Comparison of ENCODE assay signal across 21 cellular contexts in the genomic region with DNA sequence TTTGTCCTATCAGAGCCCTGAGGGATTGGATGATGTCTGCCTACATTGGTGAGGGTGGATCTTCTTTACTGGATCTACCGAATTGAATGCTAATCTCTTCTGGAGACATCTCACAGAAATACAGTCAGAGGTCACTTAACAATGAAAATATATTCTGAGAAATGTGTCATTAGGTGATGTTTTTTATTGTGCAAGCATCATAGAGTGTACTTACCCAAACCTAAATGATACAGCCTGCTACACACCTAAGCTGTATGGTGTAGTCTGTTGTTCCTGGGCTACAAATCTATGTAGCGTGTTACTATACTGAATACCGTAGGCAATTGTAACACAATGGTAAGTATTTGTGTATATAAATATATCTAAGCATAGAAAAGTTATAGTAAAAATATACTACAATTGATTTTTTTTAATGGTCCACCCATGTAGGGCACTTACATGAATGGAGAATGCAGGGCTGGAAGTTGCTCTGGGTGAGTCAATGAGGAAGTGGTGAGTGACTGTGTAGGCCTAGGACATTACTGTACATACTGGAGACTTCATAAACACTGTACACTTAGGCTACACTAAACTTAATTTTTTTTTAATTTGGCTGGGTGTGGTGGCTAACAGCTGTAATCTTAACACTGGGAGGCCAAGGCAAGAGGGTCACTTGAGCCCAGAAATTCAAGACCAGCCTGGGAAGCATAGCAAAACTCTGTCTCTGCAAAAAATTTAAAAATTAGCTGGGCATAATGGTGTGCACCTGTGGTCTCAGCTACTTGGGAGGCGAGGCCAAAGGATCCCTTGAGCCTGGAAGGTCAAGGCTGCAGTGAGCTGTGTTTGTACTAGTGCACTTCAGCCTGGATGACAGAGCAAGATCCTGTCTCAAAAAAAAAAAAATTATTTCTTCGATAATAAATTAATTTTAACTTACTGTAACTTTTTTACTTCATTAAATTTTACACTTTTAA.
DNase-seq lines count a peak whose midpoint lies in the region; ATAC-seq and TF ChIP-seq lines count a peak whose summit lies in the region.
"Had no signal": no experiment of that assay in that cellular context is flagged by ENCODE, and none has a peak within 500 bp of the region (broad histone marks: within the 10 kb centered on the region; RNA-seq: fewer than 3 reads in every experiment).

No MANE protein-coding gene starts in this region.

- POLR2A ChIA-PET in SK-N-SH (lab: Yijun Ruan, JAX) (no interaction called here), WTC11 (lab: Charles Lee) (no interaction called here)

- CTCF ChIA-PET in SK-N-SH (lab: Yijun Ruan, JAX) = no interaction called here
- CTCF ChIA-PET in WTC11 (lab: Charles Lee) = no interaction called here

- no peaks in the 10 kb centered on the region for H3K36me3 Mint-ChIP-seq in WTC11

- H3K9ac ChIP-seq in SK-N-SH (no peak overlapping the region), skeletal muscle satellite cell (ENCODE audit: low read depth, low read length) (no peak overlapping the region)

- no peaks in the 10 kb centered on the region for H3K4me1 Mint-ChIP-seq in WTC11
- H3K4me1 Mint-ChIP-seq: stimulated activated naive CD8-positive, alpha-beta T cell treated with anti-CD3 and anti-CD28 coated beads, Interleukin-15, amount 100 ng/mL, for 72 hours had no signal

- H3K36me3 ChIP-seq in SK-N-SH (replicated peaks in 1 of 2; ENCODE audit: control insufficient read depth in 1 of 2, insufficient read depth in 2 of 2, low read length in 1 of 2) = no peaks in the 10 kb centered on the region
- no peaks in the 10 kb centered on the region for H3K36me3 ChIP-seq in skeletal muscle satellite cell (ENCODE audit: insufficient read depth, low read length)
- H3K36me3 ChIP-seq in adrenal gland (replicated peaks in 1 of 2) = no peaks in the 10 kb centered on the region
- H3K36me3 ChIP-seq: gastrocnemius medialis, neutrophil, vagina had no signal

- TF ChIP-seq EP300 in SK-N-SH (IDR thresholded peaks at IDR 0.05; ENCODE audit: borderline replicate concordance in 1 of 2, low read depth in 1 of 2, low read length in 1 of 2) = no peak

- no peak for DNase-seq in SK-N-SH
- DNase-seq in OCI-M1 (lab: John Stamatoyannopoulos, UW) = peak; percentile 7
- DNase-seq in epithelial cell of esophagus (ENCODE audit: low read depth) = peak; percentile 83
- no peak for DNase-seq in WTC11 (ENCODE audit: low spot score)
- DNase-seq in substantia nigra (lab: John Stamatoyannopoulos, UW) = no peak
- no peak for DNase-seq in adrenal gland
- DNase-seq: activated effector memory CD4-positive, alpha-beta T cell treated with Interleukin-2 at 50 U/mL for 16 hours; body of pancreas; gastrocnemius medialis; H7; KBM-7; NCI-H1694; NCI-H526; Right ventricle myocardium superior; stimulated activated naive CD8-positive, alpha-beta T cell treated with anti-CD3 and anti-CD28 coated beads, Interleukin-15, amount 100 ng/mL, for 72 hours had no signal

- H3K27me3 ChIP-seq in SK-N-SH (ENCODE audit: insufficient read depth) (no peaks in the 10 kb centered on the region), skeletal muscle satellite cell (ENCODE audit: control insufficient read depth, insufficient read depth, low read length) (no peaks in the 10 kb centered on the region), adrenal gland (no peaks in the 10 kb centered on the region)
- H3K27me3 ChIP-seq: body of pancreas, gastrocnemius medialis, neutrophil, vagina had no signal

- no peak for TF ChIP-seq POLR2A in adrenal gland (IDR thresholded peaks at IDR 0.05)

- TF ChIP-seq RAD21 in SK-N-SH (IDR thresholded peaks at IDR 0.05; ENCODE audit: low read length) = no peak

- WGBS in SK-N-SH (ENCODE audit: low lambda C conversion rate) = 81% methylated on average over 5 of the region's 5 CpGs
- WGBS in adrenal gland, 4 donors = 79 to 88% (median 85%) methylated on average over 5 of the region's 5 CpGs

- H3K9me3 Mint-ChIP-seq in WTC11 = no peaks in the 10 kb centered on the region
- H3K9me3 Mint-ChIP-seq: stimulated activated naive CD8-positive, alpha-beta T cell treated with anti-CD3 and anti-CD28 coated beads, Interleukin-15, amount 100 ng/mL, for 72 hours had no signal

- H3K27me3 Mint-ChIP-seq in WTC11 (ENCODE audit: low read depth) = no peaks in the 10 kb centered on the region
- H3K27me3 Mint-ChIP-seq: stimulated activated naive CD8-positive, alpha-beta T cell treated with anti-CD3 and anti-CD28 coated beads, Interleukin-15, amount 100 ng/mL, for 72 hours had no signal

- no peaks in the 10 kb centered on the region for H3K9me3 ChIP-seq in SK-N-SH
- H3K9me3 ChIP-seq in skeletal muscle satellite cell (replicated peaks; ENCODE audit: low read length) = no peaks in the 10 kb centered on the region
- no peaks in the 10 kb centered on the region for H3K9me3 ChIP-seq in adrenal gland (replicated peaks in 1 of 3)
- H3K9me3 ChIP-seq: A549, body of pancreas, gastrocnemius medialis, neutrophil, vagina had no signal

- H3K4me3 Mint-ChIP-seq in WTC11 = no peak overlapping the region
- H3K4me3 Mint-ChIP-seq: stimulated activated naive CD8-positive, alpha-beta T cell treated with anti-CD3 and anti-CD28 coated beads, Interleukin-15, amount 100 ng/mL, for 72 hours had no signal

- H3K9me2 ChIP-seq in SK-N-SH = no peaks in the 10 kb centered on the region

- no peaks in the 10 kb centered on the region for H3K79me2 ChIP-seq in SK-N-SH (ENCODE audit: insufficient read depth)

- ATAC-seq in SK-N-SH treated with all-trans-retinoic acid at 6 μM for 48 hours (no peak), WTC11 (no peak)
- ATAC-seq: A549; body of pancreas; gastrocnemius medialis; stimulated activated naive CD8-positive, alpha-beta T cell treated with anti-CD3 and anti-CD28 coated beads, Interleukin-15, amount 100 ng/mL, for 72 hours had no signal

- no peaks in the 10 kb centered on the region for H3F3A ChIP-seq in SK-N-SH (replicated peaks; ENCODE audit: insufficient read depth)

- H3K27ac ChIP-seq in SK-N-SH (ENCODE audit: low read depth in 2 of 2, low read length in 1 of 2) (no peak overlapping the region), substantia nigra (ENCODE audit: low read depth, low read length, poor library complexity, severe bottlenecking) (no peak overlapping the region), adrenal gland (no peak overlapping the region)
- H3K27ac ChIP-seq: A549, body of pancreas, gastrocnemius medialis, neutrophil, vagina had no signal

- 0 out of 2 replicates have a peak overlapping the region, but pooled peaks have one; percentile 36 for H2AFZ ChIP-seq in SK-N-SH (ENCODE audit: low read depth)

- intact Hi-C loops in adrenal gland (cut with DNase I) = no loop called here

- TF ChIP-seq CTCF in SK-N-SH (IDR thresholded peaks at IDR 0.05) (no peak), epithelial cell of esophagus (IDR thresholded peaks at IDR 0.05; ENCODE audit: insufficient read depth, low read depth, low read length, missing control alignments) (no peak), WTC11 (IDR thresholded peaks at IDR 0.05) (no peak), adrenal gland (IDR thresholded peaks at IDR 0.05) (no peak)

- H3K4me1 ChIP-seq in SK-N-SH (ENCODE audit: control insufficient read depth in 1 of 2, insufficient read depth in 2 of 2, low read depth in 1 of 2, low read length in 1 of 2) (no peaks in the 10 kb centered on the region), skeletal muscle satellite cell (ENCODE audit: control insufficient read depth, insufficient read depth, low read length) (peaks cover 13% of the 10 kb centered on the region), adrenal gland (replicated peaks in 1 of 2) (no peaks in the 10 kb centered on the region)
- H3K4me1 ChIP-seq: A549, body of pancreas, vagina had no signal

- H3K27ac Mint-ChIP-seq in WTC11 = no peak overlapping the region
- H3K27ac Mint-ChIP-seq: stimulated activated naive CD8-positive, alpha-beta T cell treated with anti-CD3 and anti-CD28 coated beads, Interleukin-15, amount 100 ng/mL, for 72 hours had no signal

- no peak overlapping the region for H3K4me3 ChIP-seq in SK-N-SH (ENCODE audit: low read depth in 2 of 2, low read length in 1 of 2)
- no peak overlapping the region for H3K4me3 ChIP-seq in epithelial cell of esophagus (ENCODE audit: low read length)
- H3K4me3 ChIP-seq in skeletal muscle satellite cell (ENCODE audit: low read length) = no peak overlapping the region
- H3K4me3 ChIP-seq in adrenal gland = no peak overlapping the region
- H3K4me3 ChIP-seq: A549, body of pancreas, gastrocnemius medialis, smooth muscle cell, vagina had no signal

- H3K4me2 ChIP-seq in SK-N-SH = no peak overlapping the region
- H3K4me2 ChIP-seq in skeletal muscle satellite cell (ENCODE audit: low read length) = peak overlapping the region; percentile 0
- H3K4me2 ChIP-seq: A549, smooth muscle cell had no signal

- H4K20me1 ChIP-seq in SK-N-SH (ENCODE audit: insufficient read depth) = no peaks in the 10 kb centered on the region

TF ChIP-seq in SK-N-SH, 30 proteins besides CTCF, POLR2A, EP300 and RAD21 (continues in another document):
- TF ChIP-seq JUND (IDR thresholded peaks at IDR 0.05) = no peak
- TF ChIP-seq, protein P1, sequence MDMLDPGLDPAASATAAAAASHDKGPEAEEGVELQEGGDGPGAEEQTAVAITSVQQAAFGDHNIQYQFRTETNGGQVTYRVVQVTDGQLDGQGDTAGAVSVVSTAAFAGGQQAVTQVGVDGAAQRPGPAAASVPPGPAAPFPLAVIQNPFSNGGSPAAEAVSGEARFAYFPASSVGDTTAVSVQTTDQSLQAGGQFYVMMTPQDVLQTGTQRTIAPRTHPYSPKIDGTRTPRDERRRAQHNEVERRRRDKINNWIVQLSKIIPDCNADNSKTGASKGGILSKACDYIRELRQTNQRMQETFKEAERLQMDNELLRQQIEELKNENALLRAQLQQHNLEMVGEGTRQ (IDR thresholded peaks at IDR 0.05; ENCODE audit: borderline replicate concordance, low read depth, low read length) = no peak

TF ChIP-seq in SK-N-SH treated with all-trans-retinoic acid at 6 μM for 48 hours, 23 proteins besides CTCF, POLR2A, EP300 and RAD21 (continues in another document):
- TF ChIP-seq TOX (CRISPR knock-in tag; IDR thresholded peaks at IDR 0.05; ENCODE audit: borderline replicate concordance) (no peak), ESRRG (CRISPR knock-in tag; IDR thresholded peaks at IDR 0.05) (no peak), ISL1 (CRISPR knock-in tag; IDR thresholded peaks at IDR 0.05) (no peak), ARNTL (CRISPR knock-in tag; IDR thresholded peaks at IDR 0.05; ENCODE audit: borderline replicate concordance, low read depth) (no peak), ZNF8 (CRISPR knock-in tag; IDR thresholded peaks at IDR 0.05) (no peak)

TF ChIP-seq in WTC11, 78 proteins besides CTCF, POLR2A, EP300 and RAD21 (continues in another document):
- TF ChIP-seq ZNF416 (CRISPR knock-in tag; IDR thresholded peaks at IDR 0.05) (no peak), ZNF232 (CRISPR knock-in tag; IDR thresholded peaks at IDR 0.05) (no peak), IRF2 (CRISPR knock-in tag; IDR thresholded peaks at IDR 0.05; ENCODE audit: borderline replicate concordance, low read depth) (no peak), ZNF423 (CRISPR knock-in tag; IDR thresholded peaks at IDR 0.05) (no peak), SMAD3 (CRISPR knock-in tag; IDR thresholded peaks at IDR 0.05; ENCODE audit: borderline replicate concordance) (no peak)

Comparison
In these comparisons a context has a peak if more than half of its experiments do, and no peak if none do; other contexts are left out.
1. DNase-seq: peak in OCI-M1 (single experiment) and epithelial cell of esophagus (single experiment); none in SK-N-SH (single experiment), WTC11 (single experiment), substantia nigra (0 of 49) and adrenal gland (0 of 7).